Comparison of ENCODE assay signal across 2 cellular contexts in the genomic region with DNA sequence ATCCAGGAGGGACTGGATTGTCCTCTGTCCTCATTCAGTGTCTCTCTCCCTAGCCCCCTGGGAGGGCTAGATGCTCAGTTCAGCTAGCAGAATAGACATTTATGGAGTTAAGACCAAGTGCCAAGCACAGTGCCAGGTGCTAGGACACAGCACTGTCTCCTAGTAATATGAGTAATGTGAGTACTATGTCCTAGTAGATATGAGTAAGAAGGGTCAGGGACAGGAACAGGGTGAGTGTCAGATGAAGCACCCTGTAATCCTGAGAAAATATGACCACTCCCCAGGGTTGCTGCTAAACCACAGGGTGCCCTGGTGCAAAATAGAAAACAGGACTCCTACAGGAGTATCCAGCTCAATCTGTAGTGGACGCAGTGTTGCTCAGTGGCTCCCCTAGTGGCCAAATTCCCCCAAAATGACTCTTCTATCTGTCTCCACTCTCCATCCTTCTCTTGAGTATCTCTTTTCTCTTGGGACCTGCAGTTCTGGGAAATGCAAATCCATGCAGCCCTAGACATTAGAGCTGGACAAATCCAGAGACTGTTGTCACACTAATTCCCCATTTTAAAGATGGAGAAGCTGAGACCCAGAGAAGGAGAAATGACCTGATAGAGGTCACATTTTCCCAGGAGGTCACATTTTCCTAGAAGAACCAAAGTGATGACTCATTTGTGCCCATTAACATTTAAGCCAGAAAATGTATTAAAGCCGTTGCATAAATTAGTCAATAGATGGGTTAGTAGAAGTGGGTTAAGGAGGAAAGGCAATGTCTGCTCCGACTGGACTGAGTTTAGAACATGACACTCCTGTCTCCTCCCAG.
TF ChIP-seq lines count a peak whose summit lies in the region.

No MANE protein-coding gene starts in this region.

TF ChIP-seq in SK-N-SH, 30 proteins besides CTCF, POLR2A, EP300 and RAD21 (continued from another document):
- TF ChIP-seq, protein P1, sequence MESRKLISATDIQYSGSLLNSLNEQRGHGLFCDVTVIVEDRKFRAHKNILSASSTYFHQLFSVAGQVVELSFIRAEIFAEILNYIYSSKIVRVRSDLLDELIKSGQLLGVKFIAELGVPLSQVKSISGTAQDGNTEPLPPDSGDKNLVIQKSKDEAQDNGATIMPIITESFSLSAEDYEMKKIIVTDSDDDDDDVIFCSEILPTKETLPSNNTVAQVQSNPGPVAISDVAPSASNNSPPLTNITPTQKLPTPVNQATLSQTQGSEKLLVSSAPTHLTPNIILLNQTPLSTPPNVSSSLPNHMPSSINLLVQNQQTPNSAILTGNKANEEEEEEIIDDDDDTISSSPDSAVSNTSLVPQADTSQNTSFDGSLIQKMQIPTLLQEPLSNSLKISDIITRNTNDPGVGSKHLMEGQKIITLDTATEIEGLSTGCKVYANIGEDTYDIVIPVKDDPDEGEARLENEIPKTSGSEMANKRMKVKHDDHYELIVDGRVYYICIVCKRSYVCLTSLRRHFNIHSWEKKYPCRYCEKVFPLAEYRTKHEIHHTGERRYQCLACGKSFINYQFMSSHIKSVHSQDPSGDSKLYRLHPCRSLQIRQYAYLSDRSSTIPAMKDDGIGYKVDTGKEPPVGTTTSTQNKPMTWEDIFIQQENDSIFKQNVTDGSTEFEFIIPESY (IDR thresholded peaks at IDR 0.05; ENCODE audit: borderline replicate concordance, low read depth), result no peak
- TF ChIP-seq GATA2 (CRISPR knock-in tag; IDR thresholded peaks at IDR 0.05) (no peak), TCF12 (IDR thresholded peaks at IDR 0.05) (no peak), RCOR1 (IDR thresholded peaks at IDR 0.05; ENCODE audit: low read length) (no peak), TAF1 (IDR thresholded peaks at IDR 0.05; ENCODE audit: borderline replicate concordance, low read depth, low read length) (no peak), JUND (IDR thresholded peaks at IDR 0.05) (no peak), CHD2 (IDR thresholded peaks at IDR 0.05; ENCODE audit: low read length, partially characterized antibody) (no peak), POLR2AphosphoS5 (IDR thresholded peaks at IDR 0.05; ENCODE audit: low read depth, low read length) (no peak), GABPA (IDR thresholded peaks at IDR 0.05; ENCODE audit: low read depth) (no peak), RXRA (IDR thresholded peaks at IDR 0.05; ENCODE audit: borderline replicate concordance, low read depth) (no peak)
- TF ChIP-seq, protein P2, sequence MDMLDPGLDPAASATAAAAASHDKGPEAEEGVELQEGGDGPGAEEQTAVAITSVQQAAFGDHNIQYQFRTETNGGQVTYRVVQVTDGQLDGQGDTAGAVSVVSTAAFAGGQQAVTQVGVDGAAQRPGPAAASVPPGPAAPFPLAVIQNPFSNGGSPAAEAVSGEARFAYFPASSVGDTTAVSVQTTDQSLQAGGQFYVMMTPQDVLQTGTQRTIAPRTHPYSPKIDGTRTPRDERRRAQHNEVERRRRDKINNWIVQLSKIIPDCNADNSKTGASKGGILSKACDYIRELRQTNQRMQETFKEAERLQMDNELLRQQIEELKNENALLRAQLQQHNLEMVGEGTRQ (IDR thresholded peaks at IDR 0.05; ENCODE audit: borderline replicate concordance, low read depth, low read length), result no peak
- TF ChIP-seq, protein P3, sequence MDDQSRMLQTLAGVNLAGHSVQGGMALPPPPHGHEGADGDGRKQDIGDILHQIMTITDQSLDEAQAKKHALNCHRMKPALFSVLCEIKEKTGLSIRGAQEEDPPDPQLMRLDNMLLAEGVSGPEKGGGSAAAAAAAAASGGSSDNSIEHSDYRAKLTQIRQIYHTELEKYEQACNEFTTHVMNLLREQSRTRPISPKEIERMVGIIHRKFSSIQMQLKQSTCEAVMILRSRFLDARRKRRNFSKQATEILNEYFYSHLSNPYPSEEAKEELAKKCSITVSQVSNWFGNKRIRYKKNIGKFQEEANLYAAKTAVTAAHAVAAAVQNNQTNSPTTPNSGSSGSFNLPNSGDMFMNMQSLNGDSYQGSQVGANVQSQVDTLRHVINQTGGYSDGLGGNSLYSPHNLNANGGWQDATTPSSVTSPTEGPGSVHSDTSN (IDR thresholded peaks at IDR 0.05), result no peak
- TF ChIP-seq, protein P4, sequence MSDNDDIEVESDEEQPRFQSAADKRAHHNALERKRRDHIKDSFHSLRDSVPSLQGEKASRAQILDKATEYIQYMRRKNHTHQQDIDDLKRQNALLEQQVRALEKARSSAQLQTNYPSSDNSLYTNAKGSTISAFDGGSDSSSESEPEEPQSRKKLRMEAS (IDR thresholded peaks at IDR 0.05; ENCODE audit: low read depth), result no peak

TF ChIP-seq in SK-N-SH treated with all-trans-retinoic acid at 6 μM for 48 hours, 23 proteins besides CTCF, POLR2A, EP300 and RAD21 (continued from another document):
- TF ChIP-seq, protein P5, sequence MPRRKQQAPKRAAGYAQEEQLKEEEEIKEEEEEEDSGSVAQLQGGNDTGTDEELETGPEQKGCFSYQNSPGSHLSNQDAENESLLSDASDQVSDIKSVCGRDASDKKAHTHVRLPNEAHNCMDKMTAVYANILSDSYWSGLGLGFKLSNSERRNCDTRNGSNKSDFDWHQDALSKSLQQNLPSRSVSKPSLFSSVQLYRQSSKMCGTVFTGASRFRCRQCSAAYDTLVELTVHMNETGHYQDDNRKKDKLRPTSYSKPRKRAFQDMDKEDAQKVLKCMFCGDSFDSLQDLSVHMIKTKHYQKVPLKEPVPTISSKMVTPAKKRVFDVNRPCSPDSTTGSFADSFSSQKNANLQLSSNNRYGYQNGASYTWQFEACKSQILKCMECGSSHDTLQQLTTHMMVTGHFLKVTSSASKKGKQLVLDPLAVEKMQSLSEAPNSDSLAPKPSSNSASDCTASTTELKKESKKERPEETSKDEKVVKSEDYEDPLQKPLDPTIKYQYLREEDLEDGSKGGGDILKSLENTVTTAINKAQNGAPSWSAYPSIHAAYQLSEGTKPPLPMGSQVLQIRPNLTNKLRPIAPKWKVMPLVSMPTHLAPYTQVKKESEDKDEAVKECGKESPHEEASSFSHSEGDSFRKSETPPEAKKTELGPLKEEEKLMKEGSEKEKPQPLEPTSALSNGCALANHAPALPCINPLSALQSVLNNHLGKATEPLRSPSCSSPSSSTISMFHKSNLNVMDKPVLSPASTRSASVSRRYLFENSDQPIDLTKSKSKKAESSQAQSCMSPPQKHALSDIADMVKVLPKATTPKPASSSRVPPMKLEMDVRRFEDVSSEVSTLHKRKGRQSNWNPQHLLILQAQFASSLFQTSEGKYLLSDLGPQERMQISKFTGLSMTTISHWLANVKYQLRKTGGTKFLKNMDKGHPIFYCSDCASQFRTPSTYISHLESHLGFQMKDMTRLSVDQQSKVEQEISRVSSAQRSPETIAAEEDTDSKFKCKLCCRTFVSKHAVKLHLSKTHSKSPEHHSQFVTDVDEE (CRISPR knock-in tag; IDR thresholded peaks at IDR 0.05), result no peak
- TF ChIP-seq OSR1 (CRISPR knock-in tag; IDR thresholded peaks at IDR 0.05) (no peak), SNAI2 (CRISPR knock-in tag; IDR thresholded peaks at IDR 0.05) (no peak), ZFP3 (CRISPR knock-in tag; IDR thresholded peaks at IDR 0.05) (no peak), ESRRG (CRISPR knock-in tag; IDR thresholded peaks at IDR 0.05) (no peak)
